Comparison of ENCODE assay signal across 9 cellular contexts in the genomic region with DNA sequence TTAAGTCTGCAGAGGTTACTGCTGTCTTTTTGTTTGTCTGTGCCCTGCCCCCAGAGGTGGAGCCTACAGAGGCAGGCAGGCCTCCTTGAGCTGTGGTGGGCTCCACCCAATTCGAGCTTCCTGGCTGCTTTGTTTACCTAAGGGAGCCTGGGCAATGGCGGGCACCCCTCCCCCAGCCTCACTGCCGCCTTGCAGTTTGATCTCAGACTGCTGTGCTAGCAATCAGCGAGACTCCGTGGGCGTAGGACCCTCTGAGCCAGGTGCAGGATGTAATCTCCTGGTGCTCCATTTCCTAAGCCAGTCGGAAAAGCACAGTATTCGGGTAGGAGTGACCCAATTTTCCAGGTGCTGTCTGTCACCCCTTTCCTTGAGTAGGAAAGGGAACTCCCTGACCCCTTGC. TPM values are rescaled to one million over a fixed set of nuclear protein-coding genes. Genes with fewer than 3 reads are reported as not detected.
"Had no signal": no experiment of that assay in that cellular context is flagged by ENCODE, and none has a peak within 500 bp of the region (broad histone marks: within the 10 kb centered on the region; RNA-seq: fewer than 3 reads in every experiment).

No MANE protein-coding gene starts in this region.

RNA-seq across cellular contexts. Expression of a gene that starts 22.8 kb away (rescaled TPM):
- total RNA-seq: activated B cell treated with CpG ODN at 0.5 μM for 24 hours; activated T-helper 1 cell treated with anti-CD3 and anti-CD28 coated beads, Interleukin-12 subunit alpha, Interleukin-12 subunit beta, Interleukin-2, Interleukin-4 antibody, amounts not matched to agents 30 ng/mL and 10 ng/mL and 1 ng/mL, durations not matched to agents 14 hours and 24 hours and 36 hours; foreskin keratinocyte; left ventricle myocardium superior; mucosa of gallbladder; natural killer cell treated with Interleukin-12 subunit alpha and Interleukin-12 subunit beta and Interleukin-15 and Interleukin-18, amount 100 ng/mL, for 72 hours; occipital lobe; posterior vena cava; subcutaneous adipose tissue had no signal
- polyA plus RNA-seq: foreskin keratinocyte had no signal
